Comparison of ENCODE assay signal across 21 cellular contexts in the genomic region with DNA sequence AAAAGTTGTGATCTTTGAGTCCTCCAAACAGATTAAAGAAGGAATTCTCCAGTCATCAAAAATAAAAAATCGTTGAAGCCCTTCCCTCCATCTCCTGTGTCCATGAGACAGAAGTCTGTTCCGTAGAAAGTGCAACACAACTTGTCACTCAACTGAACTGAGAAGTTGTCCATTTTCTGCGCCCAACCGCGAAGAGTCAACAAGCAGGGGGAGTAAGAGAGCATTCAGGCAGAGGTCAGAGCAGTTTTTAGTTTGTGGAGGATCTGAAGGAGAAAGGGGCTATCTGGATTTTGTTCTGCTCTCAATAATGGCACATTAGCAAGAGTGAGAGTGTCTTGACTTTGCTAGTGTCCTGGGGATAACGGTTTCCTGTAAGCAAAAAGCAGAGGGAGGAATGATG.
"Had no signal": no experiment of that assay in that cellular context is flagged by ENCODE, and none has a peak within 500 bp of the region (broad histone marks: within the 10 kb centered on the region; RNA-seq: fewer than 3 reads in every experiment).

No MANE protein-coding gene starts in this region.

- H3K36me3 ChIP-seq: colonic mucosa, esophagus muscularis mucosa, gastrocnemius medialis, thyroid gland had no signal

- ATAC-seq: activated CD4-positive, alpha-beta T cell treated with anti-CD3 and anti-CD28 coated beads for 36 hours; activated T-helper 17 cell treated with anti-CD3 and anti-CD28 coated beads, Interleukin-2, amount 50 U/mL, for 72 hours; effector memory CD8-positive, alpha-beta T cell; gastrocnemius medialis; right cardiac atrium had no signal

- H3K9me3 ChIP-seq: colonic mucosa, esophagus muscularis mucosa, gastrocnemius medialis, thyroid gland had no signal

- DNase-seq: activated B cell treated with CpG ODN at 0.5 μM for 24 hours; activated CD4-positive, alpha-beta T cell treated with anti-CD3 and anti-CD28 coated beads for 36 hours; activated CD4-positive, alpha-beta T cell treated with anti-CD3 and anti-CD28 coated beads, Interleukin-2, amount 50 U/mL, for 4 hours; activated CD8-positive, alpha-beta memory T cell treated with anti-CD3 and anti-CD28 coated beads for 24 hours; activated CD8-positive, alpha-beta memory T cell treated with anti-CD3 and anti-CD28 coated beads, Interleukin-2, amount 50 U/mL, for 4 hours; activated naive CD4-positive, alpha-beta T cell treated with Interleukin-2 at 50 U/mL for 16 hours; activated naive CD8-positive, alpha-beta T cell treated with anti-CD3 and anti-CD28 coated beads for 36 hours; activated T-cell treated with anti-CD3 and anti-CD28 coated beads, Interleukin-2, amount 50 U/mL, for 24 hours; colonic mucosa; dorsolateral prefrontal cortex; effector memory CD8-positive, alpha-beta T cell; hypothalamus; right cardiac atrium; stimulated activated CD4-positive, alpha-beta T cell treated with anti-CD3 and anti-CD28 coated beads, Interleukin-4, amount 100 ng/mL, for 24 hours; substantia nigra; T1000; thyroid gland had no signal

- H3K4me3 ChIP-seq: colonic mucosa, dorsolateral prefrontal cortex, esophagus muscularis mucosa, gastrocnemius medialis, thyroid gland had no signal

- H3K27me3 ChIP-seq: colonic mucosa, dorsolateral prefrontal cortex, esophagus muscularis mucosa, gastrocnemius medialis, thyroid gland had no signal

- H3K27ac ChIP-seq: colonic mucosa, dorsolateral prefrontal cortex, esophagus muscularis mucosa, gastrocnemius medialis, parathyroid adenoma, thyroid gland had no signal

- H3K4me1 ChIP-seq: colonic mucosa, esophagus muscularis mucosa, gastrocnemius medialis, parathyroid adenoma, thyroid gland had no signal
